In genomic region chr3:183252973-183253363, GRCh38 we compare ENCODE assay signal across 1 cellular context.
TF ChIP-seq lines count a peak whose summit lies in the region.

Gene B3GNT5, plus strand, starts transcription at chr3:183253253. Its CDS starts 16,546 bp downstream, at chr3:183269799.

TF ChIP-seq in H1, 55 proteins besides CTCF, POLR2A, EP300 and RAD21:
- TF ChIP-seq BACH1 (IDR thresholded peaks at IDR 0.05; ENCODE audit: low read length) (no peak), POLR2AphosphoS5 (IDR thresholded peaks at IDR 0.05; ENCODE audit: low read depth, low read length) (no peak), GTF2F1 (IDR thresholded peaks at IDR 0.05; ENCODE audit: borderline replicate concordance, low read depth, low read length) (no peak), SRF (IDR thresholded peaks at IDR 0.05; ENCODE audit: low read depth, low read length) (no peak), CBX8 (IDR thresholded peaks at IDR 0.05; ENCODE audit: borderline replicate concordance, low read depth, low read length) (no peak), POU5F1 (IDR thresholded peaks at IDR 0.05; ENCODE audit: low read depth, low read length) (no peak), CBX5 (IDR thresholded peaks at IDR 0.05; ENCODE audit: low read depth, low read length) (no peak), KDM1A (IDR thresholded peaks at IDR 0.05; ENCODE audit: borderline replicate concordance, low read length) (no peak), MAX (IDR thresholded peaks at IDR 0.05) (no peak), CHD2 (IDR thresholded peaks at IDR 0.05; ENCODE audit: low read length) (no peak), SAP30 (IDR thresholded peaks at IDR 0.05; ENCODE audit: insufficient read depth, insufficient replicate concordance, low read length) (no peak), KDM4A (IDR thresholded peaks at IDR 0.05; ENCODE audit: low read depth, low read length, severe bottlenecking) (no peak), PHF8 (conservative IDR thresholded peaks at IDR 0.05; ENCODE audit: low read depth, low read length) (no peak), RNF2 (IDR thresholded peaks at IDR 0.05; ENCODE audit: borderline replicate concordance, low read depth, low read length, missing control alignments, poor library complexity, severe bottlenecking) (no peak), TBP (IDR thresholded peaks at IDR 0.05; ENCODE audit: low read depth, low read length) (no peak), SIN3A (conservative IDR thresholded peaks at IDR 0.05 in 1 of 2, IDR thresholded peaks at IDR 0.05 in 1 of 2; ENCODE audit: low read depth in 1 of 2, low read length in 2 of 2) (no peak), NANOG (IDR thresholded peaks at IDR 0.05; ENCODE audit: insufficient read depth, low read depth, low read length, poor library complexity, severe bottlenecking) (no peak)
